In the genomic region with DNA sequence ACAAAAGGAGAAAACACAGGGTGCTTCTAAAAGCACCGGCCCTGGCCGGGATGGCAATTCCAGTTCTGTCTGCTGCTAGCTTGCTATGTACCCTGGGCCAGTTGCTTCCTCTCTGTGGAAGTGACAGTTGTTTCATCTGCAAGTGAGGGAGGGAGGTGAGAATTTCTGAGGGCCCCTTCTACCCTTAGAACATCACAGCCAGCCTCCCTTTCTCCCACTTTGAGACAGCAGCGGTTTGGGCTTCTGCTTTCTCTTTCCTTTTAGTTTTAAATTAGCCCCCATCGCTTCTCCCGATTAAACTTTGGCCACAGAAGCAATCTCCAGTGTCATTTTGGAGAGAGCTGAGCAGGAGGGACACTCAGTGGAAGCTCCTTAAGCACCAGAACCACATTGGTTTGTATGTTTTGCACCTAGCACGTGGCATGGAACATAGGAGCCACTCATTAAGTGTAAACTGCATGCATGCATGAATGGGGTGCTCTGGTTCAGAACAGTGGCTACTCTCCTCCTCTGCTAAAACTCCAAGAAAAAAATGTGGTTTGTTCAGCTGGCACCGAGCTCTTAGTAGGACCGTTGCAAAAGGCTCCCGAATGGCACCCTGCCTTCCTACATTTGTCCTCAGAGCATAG, we compare ENCODE assay signal across 9 cellular contexts. TPM values are rescaled to one million over a fixed set of nuclear protein-coding genes. Genes with fewer than 3 reads are reported as not detected.
DNase-seq lines count a peak whose midpoint lies in the region; ATAC-seq, FAIRE-seq and TF ChIP-seq lines count a peak whose summit lies in the region.
"Had no signal": no experiment of that assay in that cellular context is flagged by ENCODE, and none has a peak within 500 bp of the region (broad histone marks: within the 10 kb centered on the region; RNA-seq: fewer than 3 reads in every experiment).

No MANE protein-coding gene starts in this region.

- FAIRE-seq in D721Med (lab: Jason Lieb, UNC): no peak

- POLR2A ChIA-PET in activated CD8-positive, alpha-beta T cell treated with anti-CD3 and anti-CD28 coated beads for 36 hours (lab: Charles Lee): interaction anchor here (0.7 to 5.7 kb wide), 13 partner anchors 9 to 57 kb away, joined by 3 to 65 read pairs (median 4); a partner anchor contains a TSS

- 57 to 75% (median 64%) methylated on average over 9 of the region's 9 CpGs for WGBS in stomach, 5 donors

- H3K36me3 Mint-ChIP-seq in activated CD8-positive, alpha-beta T cell treated with anti-CD3 and anti-CD28 coated beads for 36 hours (ENCODE audit: low read depth): peaks cover 43% of the 10 kb centered on the region

- H3K27ac ChIP-seq in stomach: peak overlapping the region in 3 of 5 donors; percentile 19 to 86 (median 80)

- CTCF ChIA-PET in activated CD8-positive, alpha-beta T cell treated with anti-CD3 and anti-CD28 coated beads for 36 hours (lab: Charles Lee): interaction anchor here (1.0 to 6.2 kb wide), 10 partner anchors 8 to 141 kb away, joined by 3 to 59 read pairs (median 6); no protein-coding TSS in a partner anchor

- ATAC-seq in HG02943 (IDR thresholded peaks at IDR 0.05; ENCODE audit: low read depth, unreplicated experiment): peak; percentile 35
- peak; percentile 75 for ATAC-seq in activated CD8-positive, alpha-beta T cell treated with anti-CD3 and anti-CD28 coated beads for 36 hours

- peak overlapping the region; percentile 59 for H3K27ac Mint-ChIP-seq in activated CD8-positive, alpha-beta T cell treated with anti-CD3 and anti-CD28 coated beads for 36 hours

- H3K27me3 Mint-ChIP-seq in activated CD8-positive, alpha-beta T cell treated with anti-CD3 and anti-CD28 coated beads for 36 hours: no peaks in the 10 kb centered on the region

- H3K4me3 ChIP-seq in stomach: no peak overlapping the region

- no peaks in the 10 kb centered on the region for H3K27me3 ChIP-seq in stomach

- TF ChIP-seq CTCF in activated CD8-positive, alpha-beta T cell treated with anti-CD3 and anti-CD28 coated beads for 36 hours (IDR thresholded peaks at IDR 0.05): no peak
- no peak for TF ChIP-seq CTCF in stomach (IDR thresholded peaks at IDR 0.05)
- TF ChIP-seq CTCF in D721Med (IDR thresholded peaks at IDR 0.05; ENCODE audit: insufficient read depth, missing control alignments): no peak

- peak; percentile 36 for DNase-seq in activated gamma-delta T cell treated with Interleukin-2 at 50 U/mL for 16 hours
- no peak for DNase-seq in activated gamma-delta T cell (lab: John Stamatoyannopoulos, UW)
- peak; percentile 77 for DNase-seq in activated CD8-positive, alpha-beta T cell treated with anti-CD3 and anti-CD28 coated beads for 36 hours
- no peak for DNase-seq in stomach
- no peak for DNase-seq in GM03348 (ENCODE audit: low spot score)
- no peak for DNase-seq in HPDE6-E6E7 (ENCODE audit: extremely low spot score)
- no peak for DNase-seq in D721Med (ENCODE audit: insufficient read length, low spot score)
- DNase-seq: kidney glomerular epithelial cell had no signal

- TF ChIP-seq POLR2A in stomach (IDR thresholded peaks at IDR 0.05): no peak

- TF ChIP-seq EP300 in stomach (IDR thresholded peaks at IDR 0.05): no peak

- peaks cover 9 to 31% (median 28%) of the 10 kb centered on the region in 4 donors for H3K36me3 ChIP-seq in stomach

- H3K4me1 Mint-ChIP-seq in activated CD8-positive, alpha-beta T cell treated with anti-CD3 and anti-CD28 coated beads for 36 hours (ENCODE audit: low read depth): peaks cover 67% of the 10 kb centered on the region

- intact Hi-C loops in activated CD8-positive, alpha-beta T cell treated with anti-CD3 and anti-CD28 coated beads for 36 hours (cut with micrococcal nuclease): loop anchor here (5.0 kb wide), 1 partner anchor 46 kb away; no protein-coding TSS in a partner anchor
- intact Hi-C loops in stomach (cut with DNase I; ENCODE audit: low total_unique reads): no loop called here

- no peaks in the 10 kb centered on the region for H3K9me3 Mint-ChIP-seq in activated CD8-positive, alpha-beta T cell treated with anti-CD3 and anti-CD28 coated beads for 36 hours

- H3K4me3 Mint-ChIP-seq in activated CD8-positive, alpha-beta T cell treated with anti-CD3 and anti-CD28 coated beads for 36 hours: peak overlapping the region; percentile 41

- H3K9me3 ChIP-seq in stomach: no peaks in the 10 kb centered on the region

- peaks cover 52 to 93% (median 66%) of the 10 kb centered on the region in 4 donors for H3K4me1 ChIP-seq in stomach

RNA-seq across cellular contexts. Expression of a gene that starts 17.5 kb away (rescaled TPM):
- total RNA-seq in activated CD8-positive, alpha-beta T cell treated with anti-CD3 and anti-CD28 coated beads for 36 hours: 100 to 1,000 TPM; 222 TPM
- 100 to 1,000 TPM in 3 of 5 donors, 10 to 100 TPM in 2; 67.4 to 136 (median 118) TPM for total RNA-seq in stomach
- 100 to 1,000 TPM in 1 of 3 donors, 10 to 100 TPM in 2; 45.1 to 122 (median 90.8) TPM for polyA plus RNA-seq in stomach

RNA-seq across cellular contexts. Expression of a gene that starts 59.3 kb away (rescaled TPM):
- 100 to 1,000 TPM; 328 to 336 TPM for total RNA-seq in activated CD8-positive, alpha-beta T cell treated with anti-CD3 and anti-CD28 coated beads for 36 hours
- total RNA-seq in stomach: 100 to 1,000 TPM in 3 of 5 donors, 10 to 100 TPM in 2; 28.4 to 240 (median 133) TPM
- polyA plus RNA-seq in stomach: 100 to 1,000 TPM in 1 of 3 donors, 10 to 100 TPM in 2; 66.0 to 103 (median 73.6) TPM

Comparison
In these comparisons a context has a peak if more than half of its experiments do, and no peak if none do; other contexts are left out.
1. DNase-seq: peak in activated gamma-delta T cell treated with Interleukin-2 at 50 U/mL for 16 hours (single experiment) and activated CD8-positive, alpha-beta T cell treated with anti-CD3 and anti-CD28 coated beads for 36 hours (single experiment); none in activated gamma-delta T cell (single experiment), stomach (single experiment), GM03348 (single experiment), HPDE6-E6E7 (single experiment) and D721Med (single experiment).